ENCODE assay signal across 14 cellular contexts in genomic region chr1:180925471-180926051, GRCh38. TPM values are rescaled to one million over a fixed set of nuclear protein-coding genes. Genes with fewer than 3 reads are reported as not detected.
DNase-seq lines count a peak whose midpoint lies in the region; ATAC-seq and TF ChIP-seq lines count a peak whose summit lies in the region.
"Had no signal": no experiment of that assay in that cellular context is flagged by ENCODE, and none has a peak within 500 bp of the region (broad histone marks: within the 10 kb centered on the region; RNA-seq: fewer than 3 reads in every experiment).

No MANE protein-coding gene starts in this region.

- no peak for TF ChIP-seq CTCF in natural killer cell (IDR thresholded peaks at IDR 0.05)
- no peak for TF ChIP-seq CTCF in neural progenitor cell (IDR thresholded peaks at IDR 0.05)
- TF ChIP-seq CTCF in CD14-positive monocyte (IDR thresholded peaks at IDR 0.05) = no peak

- no peaks in the 10 kb centered on the region for H3K36me3 Mint-ChIP-seq in natural killer cell treated with Interleukin-12 subunit alpha and Interleukin-12 subunit beta and Interleukin-15 and Interleukin-18, amount 100 ng/mL, for 72 hours
- H3K36me3 Mint-ChIP-seq in natural killer cell = no peaks in the 10 kb centered on the region
- H3K36me3 Mint-ChIP-seq in neural progenitor cell = no peaks in the 10 kb centered on the region
- H3K36me3 Mint-ChIP-seq in CD14-positive monocyte = no peaks in the 10 kb centered on the region
- H3K36me3 Mint-ChIP-seq: activated naive CD4-positive, alpha-beta T cell treated with anti-CD3 and anti-CD28 coated beads, Interleukin-2, amount 50 U/mL, for 24 hours had no signal

- no peak overlapping the region for H3K9ac ChIP-seq in neural progenitor cell

- ATAC-seq in natural killer cell treated with Interleukin-12 subunit alpha and Interleukin-12 subunit beta and Interleukin-15 and Interleukin-18, amount 100 ng/mL, for 72 hours = no peak
- no peak for ATAC-seq in natural killer cell
- ATAC-seq in right cardiac atrium = no peak
- no peak for ATAC-seq in HG03139 (IDR thresholded peaks at IDR 0.05; ENCODE audit: unreplicated experiment)
- no peak for ATAC-seq in HG03097 (IDR thresholded peaks at IDR 0.05; ENCODE audit: low FRiP score, unreplicated experiment)
- ATAC-seq: Panc1 had no signal

- peak overlapping the region; percentile 87 for H3K27ac ChIP-seq in right cardiac atrium (ENCODE audit: low read length)
- H3K27ac ChIP-seq in neural progenitor cell = peak overlapping the region; percentile 57

- peaks cover 10% of the 10 kb centered on the region for H4K20me1 ChIP-seq in neural progenitor cell (ENCODE audit: low read depth)

- H3K4me1 Mint-ChIP-seq in natural killer cell treated with Interleukin-12 subunit alpha and Interleukin-12 subunit beta and Interleukin-15 and Interleukin-18, amount 100 ng/mL, for 72 hours (ENCODE audit: low read depth in 2 of 2) = peaks cover 0 to 5% of the 10 kb centered on the region in 2 donors
- H3K4me1 Mint-ChIP-seq in natural killer cell = peaks cover 0 to 7% of the 10 kb centered on the region in 2 donors
- peaks cover 82% of the 10 kb centered on the region for H3K4me1 Mint-ChIP-seq in neural progenitor cell
- peaks cover 10% of the 10 kb centered on the region for H3K4me1 Mint-ChIP-seq in CD14-positive monocyte
- H3K4me1 Mint-ChIP-seq: activated naive CD4-positive, alpha-beta T cell treated with anti-CD3 and anti-CD28 coated beads, Interleukin-2, amount 50 U/mL, for 24 hours had no signal

- H3K27ac Mint-ChIP-seq in natural killer cell treated with Interleukin-12 subunit alpha and Interleukin-12 subunit beta and Interleukin-15 and Interleukin-18, amount 100 ng/mL, for 72 hours = no peak overlapping the region
- H3K27ac Mint-ChIP-seq in natural killer cell (no peak overlapping the region), neural progenitor cell (no peak overlapping the region), CD14-positive monocyte (no peak overlapping the region)
- H3K27ac Mint-ChIP-seq: activated naive CD4-positive, alpha-beta T cell treated with anti-CD3 and anti-CD28 coated beads, Interleukin-2, amount 50 U/mL, for 24 hours had no signal

- peak overlapping the region; percentile 58 for H3K4me2 ChIP-seq in neural progenitor cell

- H3K27me3 ChIP-seq in right cardiac atrium (ENCODE audit: control insufficient read depth, insufficient read depth) (no peaks in the 10 kb centered on the region), neural progenitor cell (no peaks in the 10 kb centered on the region)
- H3K27me3 ChIP-seq: left lung had no signal

- no peaks in the 10 kb centered on the region for H3K9me3 Mint-ChIP-seq in natural killer cell treated with Interleukin-12 subunit alpha and Interleukin-12 subunit beta and Interleukin-15 and Interleukin-18, amount 100 ng/mL, for 72 hours
- no peaks in the 10 kb centered on the region for H3K9me3 Mint-ChIP-seq in natural killer cell
- no peaks in the 10 kb centered on the region for H3K9me3 Mint-ChIP-seq in neural progenitor cell
- H3K9me3 Mint-ChIP-seq in CD14-positive monocyte = no peaks in the 10 kb centered on the region
- H3K9me3 Mint-ChIP-seq: activated naive CD4-positive, alpha-beta T cell treated with anti-CD3 and anti-CD28 coated beads, Interleukin-2, amount 50 U/mL, for 24 hours had no signal

- no peaks in the 10 kb centered on the region for H3K79me2 ChIP-seq in neural progenitor cell (ENCODE audit: low read depth)

- H3K36me3 ChIP-seq in neural progenitor cell = no peaks in the 10 kb centered on the region
- H3K36me3 ChIP-seq: left lung had no signal

- intact Hi-C loops in natural killer cell (cut with micrococcal nuclease) (no loop called here), right cardiac atrium (cut with DNase I) (no loop called here), CD14-positive monocyte (cut with micrococcal nuclease) (no loop called here)

- peak; percentile 52 for DNase-seq in natural killer cell treated with Interleukin-12 subunit alpha and Interleukin-12 subunit beta and Interleukin-15 and Interleukin-18, amount 100 ng/mL, for 72 hours (ENCODE audit: low spot score)
- DNase-seq in natural killer cell = no peak
- DNase-seq in right cardiac atrium = peak in 1 of 3 donors; percentile 56
- DNase-seq in neural progenitor cell (ENCODE audit: low spot score) = peak; percentile 75
- DNase-seq in GDM1 (lab: John Stamatoyannopoulos, UW) = no peak
- no peak for DNase-seq in CD14-positive monocyte (ENCODE audit: low spot score)
- DNase-seq: cortex of kidney, NCI-H1930 had no signal

- no peak overlapping the region for H3K4me3 Mint-ChIP-seq in natural killer cell treated with Interleukin-12 subunit alpha and Interleukin-12 subunit beta and Interleukin-15 and Interleukin-18, amount 100 ng/mL, for 72 hours
- H3K4me3 Mint-ChIP-seq in natural killer cell (no peak overlapping the region), neural progenitor cell (peak overlapping the region; percentile 19), CD14-positive monocyte (no peak overlapping the region)
- H3K4me3 Mint-ChIP-seq: activated naive CD4-positive, alpha-beta T cell treated with anti-CD3 and anti-CD28 coated beads, Interleukin-2, amount 50 U/mL, for 24 hours had no signal

- H3K4me3 ChIP-seq in right cardiac atrium (ENCODE audit: low read length) (no peak overlapping the region), neural progenitor cell (no peak overlapping the region)
- H3K4me3 ChIP-seq: K562, left lung had no signal

- H3K9me3 ChIP-seq in right cardiac atrium (ENCODE audit: control insufficient read depth, low read length) = no peaks in the 10 kb centered on the region
- H3K9me3 ChIP-seq in neural progenitor cell (ENCODE audit: low read depth) = no peaks in the 10 kb centered on the region
- H3K9me3 ChIP-seq: left lung had no signal

- H3K4me1 ChIP-seq in right cardiac atrium (ENCODE audit: control insufficient read depth, insufficient read depth, low read length) = peaks cover 16% of the 10 kb centered on the region
- H3K4me1 ChIP-seq in neural progenitor cell = peaks cover 72% of the 10 kb centered on the region
- H3K4me1 ChIP-seq: left lung had no signal

- H3F3A ChIP-seq in neural progenitor cell (ENCODE audit: low read depth) = peaks cover 48% of the 10 kb centered on the region

- 35% methylated on average over 7 of the region's 7 CpGs for WGBS in right cardiac atrium

- H3K27me3 Mint-ChIP-seq in natural killer cell treated with Interleukin-12 subunit alpha and Interleukin-12 subunit beta and Interleukin-15 and Interleukin-18, amount 100 ng/mL, for 72 hours = no peaks in the 10 kb centered on the region
- no peaks in the 10 kb centered on the region for H3K27me3 Mint-ChIP-seq in natural killer cell (ENCODE audit: low read depth in 2 of 2)
- H3K27me3 Mint-ChIP-seq in neural progenitor cell (ENCODE audit: insufficient read depth, low read depth) = peaks cover 19% of the 10 kb centered on the region
- peaks cover 0 to 6% (median 5%) of the 10 kb centered on the region in 3 donors for H3K27me3 Mint-ChIP-seq in CD14-positive monocyte (ENCODE audit: low read depth in 3 of 3)
- H3K27me3 Mint-ChIP-seq: activated naive CD4-positive, alpha-beta T cell treated with anti-CD3 and anti-CD28 coated beads, Interleukin-2, amount 50 U/mL, for 24 hours had no signal

- H2AFZ ChIP-seq in neural progenitor cell (replicated peaks) = no peak overlapping the region

RNA-seq across cellular contexts. Expression of gene KIAA1614, which starts 12.9 kb away (rescaled TPM):
- under 1 TPM; 0.22 to 0.67 TPM for total RNA-seq in natural killer cell treated with Interleukin-12 subunit alpha and Interleukin-12 subunit beta and Interleukin-15 and Interleukin-18, amount 100 ng/mL, for 72 hours
- under 1 TPM; 0.09 to 0.80 (median 0.40) TPM for total RNA-seq in natural killer cell
- total RNA-seq in right cardiac atrium = 10 to 100 TPM; 10.2 to 16.6 (median 12.0) TPM
- 11.6 TPM for polyA plus RNA-seq in right cardiac atrium
- 0.56 and 3.8 TPM in 2 replicates for total RNA-seq in neural progenitor cell (ENCODE audit: low replicate concordance)
- not detected for polyA plus RNA-seq in CD14-positive monocyte

Comparison
In these comparisons a context has a peak if more than half of its experiments do, and no peak if none do; other contexts are left out.
1. DNase-seq: peak in natural killer cell treated with Interleukin-12 subunit alpha and Interleukin-12 subunit beta and Interleukin-15 and Interleukin-18, amount 100 ng/mL, for 72 hours (single experiment) and neural progenitor cell (single experiment); none in natural killer cell (single experiment), GDM1 (single experiment) and CD14-positive monocyte (single experiment).